1 cellular context compared by ENCODE assay signal in the genomic region with DNA sequence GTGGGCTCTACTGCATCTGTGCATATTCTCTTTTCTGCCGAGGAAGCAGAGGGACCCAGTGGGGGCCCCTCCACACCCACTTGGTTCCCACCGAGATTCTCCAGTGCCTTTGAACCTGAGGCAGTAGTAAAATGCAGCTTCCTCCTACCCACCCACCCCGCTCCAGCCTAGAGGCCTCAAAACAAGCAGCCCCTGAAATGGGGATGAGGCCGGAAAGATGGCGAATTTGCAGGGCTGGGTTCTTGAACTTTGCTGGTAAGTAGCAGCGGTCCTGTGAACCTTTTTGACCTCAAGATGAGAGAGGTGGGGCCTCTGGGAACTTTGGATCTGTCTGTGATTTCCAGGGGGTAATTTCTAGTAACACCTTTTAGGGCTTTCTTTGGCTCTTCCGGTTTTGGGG.
TF ChIP-seq lines count a peak whose summit lies in the region.

No MANE protein-coding gene starts in this region.

TF ChIP-seq in GM23338, 12 proteins besides CTCF, POLR2A, EP300 and RAD21 (continued from another document):
- TF ChIP-seq, protein P1, sequence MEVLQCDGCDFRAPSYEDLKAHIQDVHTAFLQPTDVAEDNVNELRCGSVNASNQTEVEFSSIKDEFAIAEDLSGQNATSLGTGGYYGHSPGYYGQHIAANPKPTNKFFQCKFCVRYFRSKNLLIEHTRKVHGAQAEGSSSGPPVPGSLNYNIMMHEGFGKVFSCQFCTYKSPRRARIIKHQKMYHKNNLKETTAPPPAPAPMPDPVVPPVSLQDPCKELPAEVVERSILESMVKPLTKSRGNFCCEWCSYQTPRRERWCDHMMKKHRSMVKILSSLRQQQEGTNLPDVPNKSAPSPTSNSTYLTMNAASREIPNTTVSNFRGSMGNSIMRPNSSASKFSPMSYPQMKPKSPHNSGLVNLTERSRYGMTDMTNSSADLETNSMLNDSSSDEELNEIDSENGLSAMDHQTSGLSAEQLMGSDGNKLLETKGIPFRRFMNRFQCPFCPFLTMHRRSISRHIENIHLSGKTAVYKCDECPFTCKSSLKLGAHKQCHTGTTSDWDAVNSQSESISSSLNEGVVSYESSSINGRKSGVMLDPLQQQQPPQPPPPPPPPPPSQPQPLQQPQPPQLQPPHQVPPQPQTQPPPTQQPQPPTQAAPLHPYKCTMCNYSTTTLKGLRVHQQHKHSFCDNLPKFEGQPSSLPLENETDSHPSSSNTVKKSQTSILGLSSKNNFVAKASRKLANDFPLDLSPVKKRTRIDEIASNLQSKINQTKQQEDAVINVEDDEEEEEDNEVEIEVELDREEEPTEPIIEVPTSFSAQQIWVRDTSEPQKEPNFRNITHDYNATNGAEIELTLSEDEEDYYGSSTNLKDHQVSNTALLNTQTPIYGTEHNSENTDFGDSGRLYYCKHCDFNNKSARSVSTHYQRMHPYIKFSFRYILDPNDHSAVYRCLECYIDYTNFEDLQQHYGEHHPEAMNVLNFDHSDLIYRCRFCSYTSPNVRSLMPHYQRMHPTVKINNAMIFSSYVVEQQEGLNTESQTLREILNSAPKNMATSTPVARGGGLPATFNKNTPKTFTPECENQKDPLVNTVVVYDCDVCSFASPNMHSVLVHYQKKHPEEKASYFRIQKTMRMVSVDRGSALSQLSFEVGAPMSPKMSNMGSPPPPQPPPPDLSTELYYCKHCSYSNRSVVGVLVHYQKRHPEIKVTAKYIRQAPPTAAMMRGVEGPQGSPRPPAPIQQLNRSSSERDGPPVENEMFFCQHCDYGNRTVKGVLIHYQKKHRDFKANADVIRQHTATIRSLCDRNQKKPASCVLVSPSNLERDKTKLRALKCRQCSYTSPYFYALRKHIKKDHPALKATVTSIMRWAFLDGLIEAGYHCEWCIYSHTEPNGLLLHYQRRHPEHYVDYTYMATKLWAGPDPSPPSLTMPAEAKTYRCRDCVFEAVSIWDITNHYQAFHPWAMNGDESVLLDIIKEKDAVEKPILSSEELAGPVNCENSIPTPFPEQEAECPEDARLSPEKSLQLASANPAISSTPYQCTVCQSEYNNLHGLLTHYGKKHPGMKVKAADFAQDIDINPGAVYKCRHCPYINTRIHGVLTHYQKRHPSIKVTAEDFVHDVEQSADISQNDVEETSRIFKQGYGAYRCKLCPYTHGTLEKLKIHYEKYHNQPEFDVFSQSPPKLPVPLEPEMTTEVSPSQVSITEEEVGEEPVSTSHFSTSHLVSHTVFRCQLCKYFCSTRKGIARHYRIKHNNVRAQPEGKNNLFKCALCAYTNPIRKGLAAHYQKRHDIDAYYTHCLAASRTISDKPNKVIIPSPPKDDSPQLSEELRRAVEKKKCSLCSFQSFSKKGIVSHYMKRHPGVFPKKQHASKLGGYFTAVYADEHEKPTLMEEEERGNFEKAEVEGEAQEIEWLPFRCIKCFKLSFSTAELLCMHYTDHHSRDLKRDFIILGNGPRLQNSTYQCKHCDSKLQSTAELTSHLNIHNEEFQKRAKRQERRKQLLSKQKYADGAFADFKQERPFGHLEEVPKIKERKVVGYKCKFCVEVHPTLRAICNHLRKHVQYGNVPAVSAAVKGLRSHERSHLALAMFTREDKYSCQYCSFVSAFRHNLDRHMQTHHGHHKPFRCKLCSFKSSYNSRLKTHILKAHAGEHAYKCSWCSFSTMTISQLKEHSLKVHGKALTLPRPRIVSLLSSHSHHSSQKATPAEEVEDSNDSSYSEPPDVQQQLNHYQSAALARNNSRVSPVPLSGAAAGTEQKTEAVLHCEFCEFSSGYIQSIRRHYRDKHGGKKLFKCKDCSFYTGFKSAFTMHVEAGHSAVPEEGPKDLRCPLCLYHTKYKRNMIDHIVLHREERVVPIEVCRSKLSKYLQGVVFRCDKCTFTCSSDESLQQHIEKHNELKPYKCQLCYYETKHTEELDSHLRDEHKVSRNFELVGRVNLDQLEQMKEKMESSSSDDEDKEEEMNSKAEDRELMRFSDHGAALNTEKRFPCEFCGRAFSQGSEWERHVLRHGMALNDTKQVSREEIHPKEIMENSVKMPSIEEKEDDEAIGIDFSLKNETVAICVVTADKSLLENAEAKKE (CRISPR knock-in tag; IDR thresholded peaks at IDR 0.05): no peak
- TF ChIP-seq NANOG (IDR thresholded peaks at IDR 0.05; ENCODE audit: borderline replicate concordance) (no peak), POLR2AphosphoS5 (IDR thresholded peaks at IDR 0.05; ENCODE audit: low read depth) (no peak), JUNB (IDR thresholded peaks at IDR 0.05; ENCODE audit: unreplicated experiment) (no peak), ZNF114 (CRISPR knock-in tag; IDR thresholded peaks at IDR 0.05) (no peak), CREB1 (CRISPR knock-in tag; IDR thresholded peaks at IDR 0.05; ENCODE audit: low read depth) (no peak)
- TF ChIP-seq, protein P2, sequence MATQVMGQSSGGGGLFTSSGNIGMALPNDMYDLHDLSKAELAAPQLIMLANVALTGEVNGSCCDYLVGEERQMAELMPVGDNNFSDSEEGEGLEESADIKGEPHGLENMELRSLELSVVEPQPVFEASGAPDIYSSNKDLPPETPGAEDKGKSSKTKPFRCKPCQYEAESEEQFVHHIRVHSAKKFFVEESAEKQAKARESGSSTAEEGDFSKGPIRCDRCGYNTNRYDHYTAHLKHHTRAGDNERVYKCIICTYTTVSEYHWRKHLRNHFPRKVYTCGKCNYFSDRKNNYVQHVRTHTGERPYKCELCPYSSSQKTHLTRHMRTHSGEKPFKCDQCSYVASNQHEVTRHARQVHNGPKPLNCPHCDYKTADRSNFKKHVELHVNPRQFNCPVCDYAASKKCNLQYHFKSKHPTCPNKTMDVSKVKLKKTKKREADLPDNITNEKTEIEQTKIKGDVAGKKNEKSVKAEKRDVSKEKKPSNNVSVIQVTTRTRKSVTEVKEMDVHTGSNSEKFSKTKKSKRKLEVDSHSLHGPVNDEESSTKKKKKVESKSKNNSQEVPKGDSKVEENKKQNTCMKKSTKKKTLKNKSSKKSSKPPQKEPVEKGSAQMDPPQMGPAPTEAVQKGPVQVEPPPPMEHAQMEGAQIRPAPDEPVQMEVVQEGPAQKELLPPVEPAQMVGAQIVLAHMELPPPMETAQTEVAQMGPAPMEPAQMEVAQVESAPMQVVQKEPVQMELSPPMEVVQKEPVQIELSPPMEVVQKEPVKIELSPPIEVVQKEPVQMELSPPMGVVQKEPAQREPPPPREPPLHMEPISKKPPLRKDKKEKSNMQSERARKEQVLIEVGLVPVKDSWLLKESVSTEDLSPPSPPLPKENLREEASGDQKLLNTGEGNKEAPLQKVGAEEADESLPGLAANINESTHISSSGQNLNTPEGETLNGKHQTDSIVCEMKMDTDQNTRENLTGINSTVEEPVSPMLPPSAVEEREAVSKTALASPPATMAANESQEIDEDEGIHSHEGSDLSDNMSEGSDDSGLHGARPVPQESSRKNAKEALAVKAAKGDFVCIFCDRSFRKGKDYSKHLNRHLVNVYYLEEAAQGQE (IDR thresholded peaks at IDR 0.05; ENCODE audit: unreplicated experiment): no peak
